ENCODE assay signal across 8 cellular contexts in genomic region chr3:161220850-161221753, GRCh38. TPM values are rescaled to one million over a fixed set of nuclear protein-coding genes. Genes with fewer than 3 reads are reported as not detected.
DNase-seq lines count a peak whose midpoint lies in the region; ATAC-seq and TF ChIP-seq lines count a peak whose summit lies in the region.

Gene NMD3 (plus strand): TSS chr3:161221311. CDS start chr3:161222014, 703 bp downstream.

- peak within 1 kb of the TSS; percentile 85 for H3K9ac ChIP-seq in OCI-LY3 (ENCODE audit: low read length)

- ATAC-seq in GM21515 (IDR thresholded peaks at IDR 0.05; ENCODE audit: unreplicated experiment), result peak; percentile 99

- peaks cover 21% of the 10 kb centered on the region for H3K4me1 ChIP-seq in OCI-LY3 (ENCODE audit: low read length)
- H3K4me1 ChIP-seq in mononuclear cell (ENCODE audit: insufficient read depth, low read length), result peaks cover 22% of the 10 kb centered on the region

- peaks cover 13% of the 10 kb centered on the region for H4K20me1 ChIP-seq in OCI-LY3 (ENCODE audit: insufficient read depth, low read length)

- peaks cover 27% of the 10 kb centered on the region for H3K36me3 ChIP-seq in OCI-LY3 (replicated peaks; ENCODE audit: low read depth, low read length)

- DNase-seq in D341Med (ENCODE audit: low spot score) (peak; percentile 95), HuH-7 (ENCODE audit: low spot score) (peak; percentile 70), activated T-cell treated with anti-CD3 and anti-CD28 coated beads for 1 hour (ENCODE audit: low read depth) (peak; percentile 90), epidermal melanocyte (ENCODE audit: insufficient read length, low spot score) (peak; percentile 85)
- DNase-seq in stimulated activated CD8-positive, alpha-beta memory T cell treated with anti-CD3 and anti-CD28 coated beads, Interleukin-4, amount 100 ng/mL, for 1 hour (ENCODE audit: low read depth in 2 of 2, low spot score in 1 of 2), result peak; percentile 72 to 86

- peak within 1 kb of the TSS; percentile 93 for H2AFZ ChIP-seq in OCI-LY3 (ENCODE audit: low read depth, low read length)

- peak within 1 kb of the TSS; percentile 82 for H3K4me3 ChIP-seq in OCI-LY3 (ENCODE audit: low read length)
- peak within 1 kb of the TSS; percentile 91 for H3K4me3 ChIP-seq in mononuclear cell (ENCODE audit: low read length)

- H3K79me2 ChIP-seq in OCI-LY3 (ENCODE audit: low read length), result peaks cover 50% of the 10 kb centered on the region

- TF ChIP-seq CTCF in OCI-LY3 (IDR thresholded peaks at IDR 0.05; ENCODE audit: low read depth, low read length), result no peak

- H3K9me3 ChIP-seq in OCI-LY3 (ENCODE audit: insufficient read depth, low read length) (no peaks in the 10 kb centered on the region), mononuclear cell (ENCODE audit: low read depth, low read length) (no peaks in the 10 kb centered on the region)

- peak within 1 kb of the TSS; percentile 48 for H3K27ac ChIP-seq in OCI-LY3 (ENCODE audit: low read length)

- H3K27me3 ChIP-seq in OCI-LY3 (ENCODE audit: low read depth, low read length) (no peaks in the 10 kb centered on the region), mononuclear cell (ENCODE audit: insufficient read depth, low read length) (peaks cover 4% of the 10 kb centered on the region)

- H3K4me2 ChIP-seq in OCI-LY3 (ENCODE audit: low read length), result peak within 1 kb of the TSS; percentile 91

RNA-seq across cellular contexts. Expression of gene NMD3, which starts in this region (rescaled TPM):
- total RNA-seq in mononuclear cell, result 87.6 TPM

Comparison
In these comparisons a context has a peak if more than half of its experiments do, and no peak if none do; other contexts are left out.
1. Peak in every context shown above with its lines: DNase-seq, ATAC-seq, H3K4me3 ChIP-seq and H3K27ac ChIP-seq.